In the genomic region with DNA sequence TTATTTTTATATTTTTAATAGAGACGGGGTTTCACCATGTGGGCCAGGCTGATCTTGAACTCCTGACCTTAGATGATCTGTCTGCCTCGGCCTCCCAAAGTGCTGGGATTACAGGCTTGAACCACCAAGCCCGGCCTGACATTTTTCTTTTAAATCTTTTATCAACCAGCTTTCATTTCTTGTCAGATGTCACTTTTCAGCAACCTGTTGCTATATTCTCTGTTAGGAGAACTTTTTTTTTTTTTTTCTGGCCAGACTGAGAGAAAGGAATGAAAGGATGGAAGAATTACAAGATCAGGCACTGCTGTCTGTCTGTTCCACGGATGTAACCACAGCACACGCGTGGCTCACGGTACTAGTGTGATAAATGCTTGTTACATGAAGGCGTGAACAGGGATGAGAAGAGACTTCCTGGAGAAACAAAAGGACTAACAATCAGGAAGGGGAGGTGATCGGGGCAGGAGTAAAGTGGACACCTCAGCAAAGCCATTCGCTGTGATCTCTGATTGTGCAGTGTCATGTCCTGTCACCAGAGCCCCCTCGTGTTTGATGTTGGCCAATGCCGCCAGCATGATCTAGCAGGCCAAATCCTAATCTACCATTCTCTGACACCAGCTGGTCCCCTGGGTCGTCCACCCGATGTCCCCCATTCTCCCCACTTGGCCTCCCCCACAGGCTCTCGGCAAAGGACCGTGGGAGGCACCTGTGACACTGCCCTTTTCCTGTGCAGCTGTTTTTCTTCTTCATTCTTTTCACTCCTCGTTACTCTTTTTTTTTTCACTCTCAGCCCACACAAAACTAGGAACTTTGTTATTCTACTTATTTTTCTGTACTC, we compare ENCODE assay signal across 8 cellular contexts.
DNase-seq lines count a peak whose midpoint lies in the region; ATAC-seq and TF ChIP-seq lines count a peak whose summit lies in the region.

No MANE protein-coding gene starts in this region.

- peak overlapping the region; percentile 98 to 100 for H3K27ac ChIP-seq in liver (ENCODE audit: low read depth in 1 of 2, low read length in 2 of 2)

- ATAC-seq in HG03432 (IDR thresholded peaks at IDR 0.05; ENCODE audit: unreplicated experiment) (peak; percentile 33), GM18870 (IDR thresholded peaks at IDR 0.05; ENCODE audit: unreplicated experiment) (no peak)
- no peak for ATAC-seq in stimulated activated naive CD8-positive, alpha-beta T cell treated with anti-CD3 and anti-CD28 coated beads, Interleukin-15, Interleukin-2, amounts not matched to agents 100 U/mL and 50 U/mL, for 24 hours

- peak overlapping the region; percentile 52 to 100 for H3K9ac ChIP-seq in liver (ENCODE audit: low read depth in 1 of 2, low read length in 2 of 2)

- no peaks in the 10 kb centered on the region for H3K9me3 ChIP-seq in liver (ENCODE audit: control insufficient read depth in 4 of 4, low read length in 3 of 4)

- H3K4me3 ChIP-seq in liver (ENCODE audit: low read depth in 1 of 3, low read length in 3 of 3): peak overlapping the region in 1 of 3 donors; percentile 5

- no peak for TF ChIP-seq RAD21 in liver (IDR thresholded peaks at IDR 0.05)

- peaks cover 9 to 43% (median 22%) of the 10 kb centered on the region in 4 donors for H3K4me1 ChIP-seq in liver (ENCODE audit: control insufficient read depth in 4 of 4, insufficient read depth in 4 of 4, low read length in 3 of 4)

- no peaks in the 10 kb centered on the region for H3K36me3 ChIP-seq in liver (ENCODE audit: control insufficient read depth in 4 of 4, insufficient read depth in 3 of 4, low read depth in 1 of 4, low read length in 3 of 4)

- no peak for TF ChIP-seq CTCF in liver (IDR thresholded peaks at IDR 0.05; ENCODE audit: low read depth, low read length, missing input control)

- no peaks in the 10 kb centered on the region for H3K27me3 ChIP-seq in liver (ENCODE audit: control insufficient read depth in 4 of 4, insufficient read depth in 4 of 4, low read length in 3 of 4)

- 29% methylated on average over 17 of the region's 17 CpGs for WGBS in liver

- DNase-seq in activated CD4-positive, alpha-beta T cell treated with anti-CD3 and anti-CD28 coated beads for 4 hours: peak; percentile 35 to 45
- no peak for DNase-seq in activated CD4-positive, alpha-beta T cell treated with anti-CD3 and anti-CD28 coated beads, Interleukin-2, amount 50 U/mL, for 4 hours
- DNase-seq in SW480 (ENCODE audit: low spot score): peak; percentile 95
- peak; percentile 22 for DNase-seq in central memory CD4-positive, alpha-beta T cell
- DNase-seq in stimulated activated naive CD8-positive, alpha-beta T cell treated with anti-CD3 and anti-CD28 coated beads, Interleukin-15, Interleukin-2, amounts not matched to agents 100 U/mL and 50 U/mL, for 24 hours: peak; percentile 59

TF ChIP-seq in liver, 16 proteins besides CTCF, POLR2A, EP300 and RAD21:
- TF ChIP-seq TAF1 (conservative IDR thresholded peaks at IDR 0.05): no peak
- TF ChIP-seq YY1 (IDR thresholded peaks at IDR 0.05): peak; percentile 53
- no peak for TF ChIP-seq HNF4G (IDR thresholded peaks at IDR 0.05)
- TF ChIP-seq HNF4A (conservative IDR thresholded peaks at IDR 0.05): no peak
- TF ChIP-seq JUND (IDR thresholded peaks at IDR 0.05): no peak
- peak in 1 of 2 donors; percentile 18 for TF ChIP-seq RXRA (IDR thresholded peaks at IDR 0.05)
- TF ChIP-seq, protein P1, sequence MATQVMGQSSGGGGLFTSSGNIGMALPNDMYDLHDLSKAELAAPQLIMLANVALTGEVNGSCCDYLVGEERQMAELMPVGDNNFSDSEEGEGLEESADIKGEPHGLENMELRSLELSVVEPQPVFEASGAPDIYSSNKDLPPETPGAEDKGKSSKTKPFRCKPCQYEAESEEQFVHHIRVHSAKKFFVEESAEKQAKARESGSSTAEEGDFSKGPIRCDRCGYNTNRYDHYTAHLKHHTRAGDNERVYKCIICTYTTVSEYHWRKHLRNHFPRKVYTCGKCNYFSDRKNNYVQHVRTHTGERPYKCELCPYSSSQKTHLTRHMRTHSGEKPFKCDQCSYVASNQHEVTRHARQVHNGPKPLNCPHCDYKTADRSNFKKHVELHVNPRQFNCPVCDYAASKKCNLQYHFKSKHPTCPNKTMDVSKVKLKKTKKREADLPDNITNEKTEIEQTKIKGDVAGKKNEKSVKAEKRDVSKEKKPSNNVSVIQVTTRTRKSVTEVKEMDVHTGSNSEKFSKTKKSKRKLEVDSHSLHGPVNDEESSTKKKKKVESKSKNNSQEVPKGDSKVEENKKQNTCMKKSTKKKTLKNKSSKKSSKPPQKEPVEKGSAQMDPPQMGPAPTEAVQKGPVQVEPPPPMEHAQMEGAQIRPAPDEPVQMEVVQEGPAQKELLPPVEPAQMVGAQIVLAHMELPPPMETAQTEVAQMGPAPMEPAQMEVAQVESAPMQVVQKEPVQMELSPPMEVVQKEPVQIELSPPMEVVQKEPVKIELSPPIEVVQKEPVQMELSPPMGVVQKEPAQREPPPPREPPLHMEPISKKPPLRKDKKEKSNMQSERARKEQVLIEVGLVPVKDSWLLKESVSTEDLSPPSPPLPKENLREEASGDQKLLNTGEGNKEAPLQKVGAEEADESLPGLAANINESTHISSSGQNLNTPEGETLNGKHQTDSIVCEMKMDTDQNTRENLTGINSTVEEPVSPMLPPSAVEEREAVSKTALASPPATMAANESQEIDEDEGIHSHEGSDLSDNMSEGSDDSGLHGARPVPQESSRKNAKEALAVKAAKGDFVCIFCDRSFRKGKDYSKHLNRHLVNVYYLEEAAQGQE (IDR thresholded peaks at IDR 0.05): no peak
- TF ChIP-seq EGR1 (IDR thresholded peaks at IDR 0.05; ENCODE audit: low read depth in 2 of 2): no peak
- TF ChIP-seq GABPA (IDR thresholded peaks at IDR 0.05 in 1 of 2, conservative IDR thresholded peaks at IDR 0.05 in 1 of 2): no peak
- TF ChIP-seq, protein P2, sequence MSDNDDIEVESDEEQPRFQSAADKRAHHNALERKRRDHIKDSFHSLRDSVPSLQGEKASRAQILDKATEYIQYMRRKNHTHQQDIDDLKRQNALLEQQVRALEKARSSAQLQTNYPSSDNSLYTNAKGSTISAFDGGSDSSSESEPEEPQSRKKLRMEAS (IDR thresholded peaks at IDR 0.05): peak; percentile 34
- TF ChIP-seq FOXA2 (IDR thresholded peaks at IDR 0.05): peak; percentile 13

Comparison
In these comparisons a context has a peak if more than half of its experiments do, and no peak if none do; other contexts are left out.
1. DNase-seq: peak in activated CD4-positive, alpha-beta T cell treated with anti-CD3 and anti-CD28 coated beads for 4 hours (2 of 2), SW480 (single experiment), central memory CD4-positive, alpha-beta T cell (single experiment) and stimulated activated naive CD8-positive, alpha-beta T cell treated with anti-CD3 and anti-CD28 coated beads, Interleukin-15, Interleukin-2, amounts not matched to agents 100 U/mL and 50 U/mL, for 24 hours (single experiment); none in activated CD4-positive, alpha-beta T cell treated with anti-CD3 and anti-CD28 coated beads, Interleukin-2, amount 50 U/mL, for 4 hours (0 of 2).